ENCODE assay signal across 16 cellular contexts in genomic region chr10:17213646-17214349, GRCh38. TPM values are rescaled to one million over a fixed set of nuclear protein-coding genes. Genes with fewer than 3 reads are reported as not detected.
DNase-seq lines count a peak whose midpoint lies in the region; ATAC-seq, FAIRE-seq and TF ChIP-seq lines count a peak whose summit lies in the region.
"Had no signal": no experiment of that assay in that cellular context is flagged by ENCODE, and none has a peak within 500 bp of the region (broad histone marks: within the 10 kb centered on the region; RNA-seq: fewer than 3 reads in every experiment).

No MANE protein-coding gene starts in this region.

- ATAC-seq in GM21737 (IDR thresholded peaks at IDR 0.05; ENCODE audit: unreplicated experiment) (no peak), left lobe of liver (no peak)
- ATAC-seq: HCT116 had no signal

- CTCF ChIA-PET in A673 (lab: Charles Lee): no interaction called here

- TF ChIP-seq POLR2A in esophagus squamous epithelium (IDR thresholded peaks at IDR 0.05): no peak

- 58 to 87% methylated on average over 2 of the region's 2 CpGs for WGBS in esophagus squamous epithelium, 2 donors

- intact Hi-C loops in A673 (cut with micrococcal nuclease; ENCODE audit: unreplicated experiment) (no loop called here), esophagus squamous epithelium (cut with DNase I) (no loop called here)

- no TSS peak for BruUV-seq in A673 (replicated peaks; lab: Mats Ljungman, UMichigan)

- no peak overlapping the region for H3K4me3 ChIP-seq in A673 (ENCODE audit: low read depth, low read length, poor library complexity, severe bottlenecking)
- H3K4me3 ChIP-seq in esophagus squamous epithelium: no peak overlapping the region
- H3K4me3 ChIP-seq: left ventricle myocardium inferior, neural progenitor cell had no signal

- H3K27ac ChIP-seq in A673 (ENCODE audit: low read depth, low read length, poor library complexity, severe bottlenecking): peak overlapping the region; percentile 84
- H3K27ac ChIP-seq in esophagus squamous epithelium: no peak overlapping the region
- H3K27ac ChIP-seq: left ventricle myocardium inferior, neural progenitor cell had no signal

- H3K27me3 ChIP-seq in A673 (replicated peaks; ENCODE audit: insufficient read depth, low read depth, low read length, poor library complexity): no peaks in the 10 kb centered on the region
- no peaks in the 10 kb centered on the region for H3K27me3 ChIP-seq in esophagus squamous epithelium
- H3K27me3 ChIP-seq: neural progenitor cell had no signal

- H3K36me3 ChIP-seq in A673 (ENCODE audit: insufficient read depth, low read length, poor library complexity, severe bottlenecking) (no peaks in the 10 kb centered on the region), esophagus squamous epithelium (no peaks in the 10 kb centered on the region)
- H3K36me3 ChIP-seq: left ventricle myocardium inferior, neural progenitor cell had no signal

- no peaks in the 10 kb centered on the region for H3K9me3 ChIP-seq in A673 (ENCODE audit: low read depth, low read length, poor library complexity, severe bottlenecking)
- no peaks in the 10 kb centered on the region for H3K9me3 ChIP-seq in esophagus squamous epithelium
- H3K9me3 ChIP-seq: left ventricle myocardium inferior had no signal

- peaks cover 52% of the 10 kb centered on the region for H3K4me1 ChIP-seq in A673 (ENCODE audit: insufficient read depth, low read length, poor library complexity, severe bottlenecking)
- peaks cover 0 to 25% (median 10%) of the 10 kb centered on the region in 3 donors for H3K4me1 ChIP-seq in esophagus squamous epithelium

- no peak for FAIRE-seq in HTR-8/SVneo (lab: Jason Lieb, UNC)
- FAIRE-seq: urothelium cell line had no signal

- DNase-seq in A673 (ENCODE audit: low spot score): no peak
- peak; percentile 54 for DNase-seq in HT1080 (ENCODE audit: low read depth)
- peak; percentile 52 for DNase-seq in astrocyte of the hippocampus (ENCODE audit: low read depth, low spot score)
- peak; percentile 70 for DNase-seq in iris pigment epithelial cell (ENCODE audit: low read depth)
- DNase-seq in HTR-8/SVneo (ENCODE audit: insufficient read length, low spot score): no peak
- DNase-seq in esophagus squamous epithelium (lab: John Stamatoyannopoulos, UW): no peak
- no peak for DNase-seq in left lobe of liver (ENCODE audit: low spot score)
- DNase-seq: activated CD4-positive, alpha-beta T cell treated with anti-CD3 and anti-CD28 coated beads, Interleukin-2, amount 50 U/mL, for 4 hours; activated gamma-delta T cell; cerebellar nuclear complex; left ventricle myocardium inferior; stimulated activated CD4-positive, alpha-beta T cell treated with anti-CD3 and anti-CD28 coated beads, Interleukin-12 subunit alpha, Interleukin-12 subunit beta, amount 100 ng/mL, for 4 hours had no signal

- POLR2A ChIA-PET in A673 (lab: Charles Lee; ENCODE audit: low non-redundant PET): interaction anchor here (0.6 kb wide), 1 partner anchor 14 kb away, joined by 5 read pairs; the partner anchor contains the start of gene VIM

- no peak for TF ChIP-seq CTCF in A673 (conservative IDR thresholded peaks at IDR 0.05; ENCODE audit: low read depth, low read length)
- TF ChIP-seq CTCF in esophagus squamous epithelium (IDR thresholded peaks at IDR 0.05): no peak

RNA-seq across cellular contexts. Expression of gene TRDMT1, which starts 12.3 kb away (rescaled TPM):
- total RNA-seq in A673 (2021) (14.0 and 14.1 TPM in 2 replicates), esophagus squamous epithelium (1 to 10 TPM; 1.3 to 5.9 (median 2.6) TPM), left lobe of liver (1.1 TPM)
- total RNA-seq in HT1080 (2014; rRNA removed; shearing (Covaris generic)): 8.2 and 10.3 TPM in 2 replicates
- polyA plus RNA-seq in HT1080 (2015; cell fraction: cytosol; rRNA removed): 9.6 and 13.4 TPM in 2 replicates
- polyA plus RNA-seq in HT1080 (2015; cell fraction: nucleus; rRNA removed): 13.4 and 15.8 TPM in 2 replicates

RNA-seq across cellular contexts. Expression of gene VIM, which starts 14.2 kb away (rescaled TPM):
- 1,489 and 1,873 TPM in 2 replicates for total RNA-seq in A673 (2021)
- total RNA-seq in HT1080 (2014; rRNA removed; shearing (Covaris generic)): 7,505 and 7,948 TPM in 2 replicates
- 6,105 and 6,990 TPM in 2 replicates for polyA plus RNA-seq in HT1080 (2015; cell fraction: cytosol; rRNA removed)
- polyA plus RNA-seq in HT1080 (2015; cell fraction: nucleus; rRNA removed): 9,396 and 9,476 TPM in 2 replicates
- 1,000 to 10,000 TPM in 1 of 4 donors, 100 to 1,000 TPM in 2, 10 to 100 TPM in 1; 55.2 to 1,252 (median 375) TPM for total RNA-seq in esophagus squamous epithelium
- total RNA-seq in left lobe of liver: 55.4 TPM

Comparison
In these comparisons a context has a peak if more than half of its experiments do, and no peak if none do; other contexts are left out.
1. DNase-seq: peak in HT1080 (single experiment), astrocyte of the hippocampus (single experiment) and iris pigment epithelial cell (single experiment); none in A673 (single experiment), HTR-8/SVneo (single experiment), esophagus squamous epithelium (single experiment) and left lobe of liver (single experiment).